ENCODE assay signal across 9 cellular contexts in the genomic region with DNA sequence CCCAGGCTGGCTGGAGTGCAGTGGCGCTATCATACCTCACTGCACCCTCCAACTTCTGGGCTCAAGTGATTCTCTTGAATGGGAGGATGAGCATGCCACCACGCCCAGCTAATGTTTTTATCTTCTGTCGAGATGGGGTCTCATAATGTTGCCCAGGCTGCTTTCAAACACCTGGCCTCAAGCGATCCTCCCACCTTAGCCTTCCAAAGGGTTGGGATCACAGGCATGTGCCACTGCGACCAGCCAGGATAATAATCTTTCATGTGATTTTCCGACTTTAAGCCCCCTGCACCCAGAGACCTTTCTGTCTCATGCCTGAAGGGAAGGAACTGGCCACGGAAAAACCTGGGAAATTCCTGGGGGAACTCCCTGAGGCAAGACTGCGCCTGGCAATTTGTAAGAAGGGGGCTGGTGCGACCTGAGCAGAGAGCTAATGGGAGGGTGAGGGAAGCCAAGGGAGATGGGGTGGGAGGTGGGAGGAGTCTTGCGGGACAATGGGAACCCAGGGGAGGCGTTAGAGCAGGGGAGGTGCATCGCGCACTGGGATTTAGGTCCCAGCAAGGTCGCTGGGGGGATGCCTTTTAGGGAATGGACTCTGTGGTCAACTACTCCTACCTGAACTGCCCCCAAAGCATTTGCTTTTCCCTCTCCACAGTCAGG. TPM values are rescaled to one million over a fixed set of nuclear protein-coding genes. Genes with fewer than 3 reads are reported as not detected.
DNase-seq lines count a peak whose midpoint lies in the region; ATAC-seq and TF ChIP-seq lines count a peak whose summit lies in the region.
"Had no signal": no experiment of that assay in that cellular context is flagged by ENCODE, and none has a peak within 500 bp of the region (broad histone marks: within the 10 kb centered on the region; RNA-seq: fewer than 3 reads in every experiment).

No MANE protein-coding gene starts in this region.

- peaks cover 0 to 3% (median 0%) of the 10 kb centered on the region in 7 donors for H3K27me3 ChIP-seq in spleen (replicated peaks in 1 of 7)

- peak overlapping the region in 5 of 8 donors; percentile 72 to 81 (median 75) for H3K4me3 ChIP-seq in spleen

- intact Hi-C loops in spleen (cut with DNase I; ENCODE audit: low total_unique reads): loop anchor here (2.0 kb wide), 1 partner anchor 73 kb away; a partner anchor contains a TSS

- TF ChIP-seq CTCF in glutamatergic neuron (IDR thresholded peaks at IDR 0.05; ENCODE audit: partially characterized antibody, unreplicated experiment) (no peak), spleen (IDR thresholded peaks at IDR 0.05 in 8 of 11, conservative IDR thresholded peaks at IDR 0.05 in 3 of 11) (no peak)

- H3K4me3 Mint-ChIP-seq in glutamatergic neuron (ENCODE audit: unreplicated experiment): peak overlapping the region; percentile 94

- no peaks in the 10 kb centered on the region for H3K36me3 Mint-ChIP-seq in glutamatergic neuron (ENCODE audit: unreplicated experiment)

- H3K9me3 Mint-ChIP-seq in glutamatergic neuron (ENCODE audit: unreplicated experiment): peaks cover 5% of the 10 kb centered on the region

- peaks cover 9 to 32% (median 26%) of the 10 kb centered on the region in 6 donors for H3K4me1 ChIP-seq in spleen

- peaks cover 6% of the 10 kb centered on the region for H3K27me3 Mint-ChIP-seq in glutamatergic neuron (ENCODE audit: unreplicated experiment)

- DNase-seq in NCI-H1092 treated with DMSO at 0.1 percent for 48 hours (lab: John Stamatoyannopoulos, UW): peak; percentile 30
- no peak for DNase-seq in NCI-H1092 (lab: John Stamatoyannopoulos, UW)
- peak; percentile 31 for DNase-seq in RPMI7951 (ENCODE audit: low read depth)
- no peak for DNase-seq in glutamatergic neuron
- DNase-seq in spleen: no peak
- no peak for DNase-seq in activated CD4-positive, CD25-positive, alpha-beta regulatory T cell (lab: John Stamatoyannopoulos, UW)

- H3K36me3 ChIP-seq in spleen: peaks cover 0 to 13% (median 2%) of the 10 kb centered on the region in 6 donors

- peaks cover 3% of the 10 kb centered on the region for H3K4me1 Mint-ChIP-seq in glutamatergic neuron (ENCODE audit: low read depth, unreplicated experiment)

- ATAC-seq in GM19467 (IDR thresholded peaks at IDR 0.05; ENCODE audit: unreplicated experiment) (no peak), HG03354 (IDR thresholded peaks at IDR 0.05; ENCODE audit: poor library complexity, severe bottlenecking, unreplicated experiment) (no peak)

- H3K27ac Mint-ChIP-seq in glutamatergic neuron (ENCODE audit: unreplicated experiment): peak overlapping the region; percentile 25

- TF ChIP-seq POLR2A in spleen (IDR thresholded peaks at IDR 0.05): no peak

- 30 to 41% (median 37%) methylated on average over 14 of the region's 14 CpGs for WGBS in spleen, 5 donors

- peak overlapping the region in 2 of 8 donors; percentile 89 to 93 for H3K27ac ChIP-seq in spleen

- H3K9me3 ChIP-seq in spleen: no peaks in the 10 kb centered on the region

RNA-seq across cellular contexts. Expression of a gene that starts 1.2 kb away (rescaled TPM):
- 54.3 and 56.7 TPM in 2 replicates for total RNA-seq in RPMI7951 (2014; rRNA removed; shearing (Covaris generic))
- 87.9 TPM for total RNA-seq in glutamatergic neuron (ENCODE audit: unreplicated experiment)
- total RNA-seq in spleen: 10 to 100 TPM; 29.5 to 48.6 (median 41.2) TPM
- 10 to 100 TPM; 62.4 to 89.9 (median 86.1) TPM for polyA plus RNA-seq in spleen

RNA-seq across cellular contexts. Expression of a gene that starts 35.2 kb away (rescaled TPM):
- 0.20 TPM in 1 of 2 replicates, not detected in the other for total RNA-seq in RPMI7951 (2014; rRNA removed; shearing (Covaris generic))
- 91.1 TPM for total RNA-seq in glutamatergic neuron (ENCODE audit: unreplicated experiment)
- not detected for total RNA-seq in spleen
- polyA plus RNA-seq in spleen: under 1 TPM; 0.03 to 0.10 (median 0.04) TPM

RNA-seq across cellular contexts. Expression of a gene that starts 59.9 kb away (rescaled TPM):
- total RNA-seq in RPMI7951 (2014; rRNA removed; shearing (Covaris generic)): not detected in 2 replicates
- total RNA-seq in glutamatergic neuron (ENCODE audit: unreplicated experiment): 4.3 TPM
- total RNA-seq in spleen: under 1 TPM in 5 of 7 donors, not detected in 2; 0.27 to 0.44 (median 0.32) TPM
- polyA plus RNA-seq in spleen: under 1 TPM; 0.19 to 0.52 (median 0.30) TPM
- total RNA-seq: glomerular endothelial cell had no signal

Comparison
In these comparisons a context has a peak if more than half of its experiments do, and no peak if none do; other contexts are left out.
1. DNase-seq: peak in NCI-H1092 treated with DMSO at 0.1 percent for 48 hours (single experiment) and RPMI7951 (single experiment); none in NCI-H1092 (single experiment), glutamatergic neuron (single experiment), spleen (single experiment) and activated CD4-positive, CD25-positive, alpha-beta regulatory T cell (0 of 4).
2. RNA of a gene that starts 35.2 kb away (total RNA-seq): 91.1 TPM in glutamatergic neuron (single experiment); 0.20 TPM in RPMI7951 and not detected in spleen; every median in the first group is over 10 times any median in the second.